In the genomic region with DNA sequence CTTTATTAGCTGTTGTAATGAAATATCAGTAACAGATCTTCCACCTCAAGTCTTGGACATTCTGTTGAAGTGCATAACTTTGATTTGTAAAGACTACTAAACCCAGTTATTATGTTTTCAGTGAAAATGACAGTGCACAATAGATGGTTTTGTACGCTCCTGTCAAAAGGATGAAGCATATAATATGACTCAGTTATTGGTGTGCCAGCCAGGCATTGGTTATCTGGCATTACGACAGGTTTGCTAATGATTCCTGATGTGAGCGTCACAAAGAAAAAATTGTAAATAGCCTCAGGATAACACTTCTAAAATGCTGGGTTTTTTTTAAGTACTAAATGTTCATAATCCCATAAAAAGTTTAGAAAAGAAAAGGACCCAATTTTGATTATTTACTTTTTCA, we compare ENCODE assay signal across 22 cellular contexts.
DNase-seq lines count a peak whose midpoint lies in the region; ATAC-seq and TF ChIP-seq lines count a peak whose summit lies in the region.
"Had no signal": no experiment of that assay in that cellular context is flagged by ENCODE, and none has a peak within 500 bp of the region (broad histone marks: within the 10 kb centered on the region; RNA-seq: fewer than 3 reads in every experiment).

No MANE protein-coding gene starts in this region.

- H3K27ac ChIP-seq in mammary epithelial cell (ENCODE audit: insufficient read depth, low read depth, low read length) (peak overlapping the region; percentile 36), mesenchymal stem cell (ENCODE audit: low read length, poor library complexity, severe bottlenecking) (no peak overlapping the region)
- H3K27ac ChIP-seq: KMS-11, lower lobe of right lung, testis, uterus had no signal

- H3K4me2 ChIP-seq in mammary epithelial cell (ENCODE audit: insufficient read depth, low read depth, low read length) (peak overlapping the region; percentile 34), mesenchymal stem cell (ENCODE audit: low read length, poor library complexity, severe bottlenecking) (no peak overlapping the region)
- H3K4me2 ChIP-seq: KMS-11 had no signal

- no peak overlapping the region for H2BK120ac ChIP-seq in mesenchymal stem cell (ENCODE audit: low read depth, low read length)

- BruUV-seq in mammary epithelial cell (replicated peaks; lab: Mats Ljungman, UMichigan), result no TSS peak

- no peak overlapping the region for H4K91ac ChIP-seq in mesenchymal stem cell (ENCODE audit: low read length)

- no peak overlapping the region for H2BK5ac ChIP-seq in mesenchymal stem cell (ENCODE audit: low read depth, low read length, poor library complexity, severe bottlenecking)

- H2BK12ac ChIP-seq in mesenchymal stem cell (ENCODE audit: low read length in 2 of 2), result no peak overlapping the region

- no peak for TF ChIP-seq CTCF in mammary epithelial cell (conservative IDR thresholded peaks at IDR 0.05 in 1 of 2, IDR thresholded peaks at IDR 0.05 in 1 of 2; ENCODE audit: extremely low read depth in 1 of 2, insufficient read depth in 1 of 2, low read depth in 1 of 2, low read length in 2 of 2)

- in situ Hi-C loops in mammary epithelial cell (cut with MboI; ENCODE audit: low sequenced_read_pairs in 2 of 2), result no loop called here

- peaks cover 6% of the 10 kb centered on the region for H3K79me1 ChIP-seq in mesenchymal stem cell (replicated peaks; ENCODE audit: low read length, poor library complexity, severe bottlenecking)

- no peak overlapping the region for H3K18ac ChIP-seq in mesenchymal stem cell (ENCODE audit: low read depth in 1 of 2, low read length in 2 of 2)

- no peak overlapping the region for H3K9ac ChIP-seq in mammary epithelial cell (ENCODE audit: insufficient read depth, low read length)
- peak overlapping the region; percentile 62 for H3K9ac ChIP-seq in mesenchymal stem cell (ENCODE audit: low read length)
- H3K9ac ChIP-seq: KMS-11 had no signal

- no peak overlapping the region for H3K4ac ChIP-seq in mesenchymal stem cell (ENCODE audit: low read depth in 1 of 2, low read length in 2 of 2)

- ATAC-seq in HG02840 (IDR thresholded peaks at IDR 0.05; ENCODE audit: low FRiP score, unreplicated experiment), result no peak
- ATAC-seq: activated CD4-positive, CD25-positive, alpha-beta regulatory T cell treated with anti-CD3 and anti-CD28 coated beads, Interleukin-2, amount 50 U/mL, for 24 hours; activated CD8-positive, alpha-beta T cell treated with anti-CD3 and anti-CD28 coated beads for 36 hours; GM12878; lower lobe of right lung had no signal

- H3K79me2 ChIP-seq in mammary epithelial cell (ENCODE audit: insufficient read depth, low read length), result peaks cover 13% of the 10 kb centered on the region

- H3K4me1 ChIP-seq in mammary epithelial cell (ENCODE audit: insufficient read depth, low read length) (peaks cover 18% of the 10 kb centered on the region), mesenchymal stem cell (ENCODE audit: control insufficient read depth, insufficient read depth, low read depth, low read length) (peaks cover 2% of the 10 kb centered on the region)
- H3K4me1 ChIP-seq: lower lobe of right lung, testis, uterus had no signal

- H3K14ac ChIP-seq in mesenchymal stem cell (ENCODE audit: low read length in 2 of 2), result no peak overlapping the region

- H3K9me3 ChIP-seq in mammary epithelial cell (replicated peaks; ENCODE audit: insufficient read depth, low read length) (no peaks in the 10 kb centered on the region), mesenchymal stem cell (ENCODE audit: control insufficient read depth, low read length) (no peaks in the 10 kb centered on the region)
- H3K9me3 ChIP-seq: lower lobe of right lung, testis, uterus had no signal

- intact Hi-C loops in mammary epithelial cell (cut with micrococcal nuclease), result no loop called here

- no peak overlapping the region for H2AFZ ChIP-seq in mammary epithelial cell (ENCODE audit: low read depth, low read length)
- no peak overlapping the region for H2AFZ ChIP-seq in mesenchymal stem cell (ENCODE audit: low read depth, low read length)

- DNase-seq in EH (ENCODE audit: low read depth), result peak; percentile 69
- peak; percentile 76 for DNase-seq in NCI-H446 treated with DMSO at 0.1 percent for 48 hours (lab: John Stamatoyannopoulos, UW)
- DNase-seq in mammary epithelial cell, result peak; percentile 84
- DNase-seq in mesenchymal stem cell, result no peak
- DNase-seq in activated CD4-positive, alpha-beta T cell treated with anti-CD3 and anti-CD28 coated beads for 1 hour, result no peak
- no peak for DNase-seq in dermis blood vessel endothelial cell
- no peak for DNase-seq in COR-L47 (lab: John Stamatoyannopoulos, UW)
- DNase-seq: activated CD8-positive, alpha-beta T cell treated with anti-CD3 and anti-CD28 coated beads for 36 hours; activated gamma-delta T cell treated with Interleukin-2 at 50 U/mL for 16 hours; lower lobe of right lung; NCI-H1092; NCI-H2029; small intestine; stimulated activated CD4-positive, alpha-beta T cell treated with anti-CD3 and anti-CD28 coated beads, Interleukin-2, amount 100 ng/mL, for 48 hours; stimulated activated naive CD4-positive, alpha-beta T cell; SW 1271; testis; uterus had no signal

- CTCF ChIA-PET in mammary epithelial cell (lab: Charles Lee; ENCODE audit: low non-redundant PET), result interaction anchor here (0.7 kb wide), 1 partner anchor 137 kb away, joined by 3 read pairs; no protein-coding TSS in a partner anchor

- no peaks in the 10 kb centered on the region for H3K27me3 ChIP-seq in mammary epithelial cell (ENCODE audit: insufficient read depth, low read length)
- H3K27me3 ChIP-seq in mesenchymal stem cell (ENCODE audit: control insufficient read depth in 1 of 2, insufficient read depth in 1 of 2, low read length in 2 of 2), result no peaks in the 10 kb centered on the region
- H3K27me3 ChIP-seq: testis, uterus had no signal

- no peak overlapping the region for H3K23ac ChIP-seq in mesenchymal stem cell (ENCODE audit: low read length in 2 of 2)

- dilution Hi-C loops in mammary epithelial cell (cut with HindIII; ENCODE audit: low sequenced_read_pairs), result no loop called here

- H3K36me3 ChIP-seq in mammary epithelial cell (ENCODE audit: insufficient read depth, low read length) (no peaks in the 10 kb centered on the region), mesenchymal stem cell (ENCODE audit: control insufficient read depth in 1 of 2, insufficient read depth in 2 of 2, low read depth in 1 of 2, low read length in 2 of 2) (no peaks in the 10 kb centered on the region)
- H3K36me3 ChIP-seq: lower lobe of right lung, uterus had no signal

- WGBS in mammary epithelial cell (ENCODE audit: low coverage, missing lambda C conversion rate), result 0% methylated on average over 3 of the region's 3 CpGs
- 63% methylated on average over 1 of the region's 3 CpGs for WGBS in mesenchymal stem cell

- H3K4me3 ChIP-seq in mammary epithelial cell (replicated peaks in 1 of 3; ENCODE audit: insufficient read depth in 1 of 3, low read depth in 2 of 3, low read length in 3 of 3), result no peak overlapping the region
- no peak overlapping the region for H3K4me3 ChIP-seq in mesenchymal stem cell (ENCODE audit: insufficient read depth in 1 of 2, low read depth in 1 of 2, low read length in 2 of 2)
- H3K4me3 ChIP-seq: GM12878, lower lobe of right lung, testis, uterus had no signal

- H4K20me1 ChIP-seq in mammary epithelial cell (ENCODE audit: insufficient read depth, low read length), result no peaks in the 10 kb centered on the region

- H2AK5ac ChIP-seq in mesenchymal stem cell (ENCODE audit: low read length, severe bottlenecking), result no peak overlapping the region

- no peak overlapping the region for H2BK15ac ChIP-seq in mesenchymal stem cell (ENCODE audit: low read depth, poor library complexity, severe bottlenecking)

- H4K8ac ChIP-seq in mesenchymal stem cell (ENCODE audit: low read length), result no peak overlapping the region

Comparison
In these comparisons a context has a peak if more than half of its experiments do, and no peak if none do; other contexts are left out.
1. DNase-seq: peak in EH (single experiment), NCI-H446 treated with DMSO at 0.1 percent for 48 hours (single experiment) and mammary epithelial cell (single experiment); none in mesenchymal stem cell (single experiment), activated CD4-positive, alpha-beta T cell treated with anti-CD3 and anti-CD28 coated beads for 1 hour (single experiment), dermis blood vessel endothelial cell (single experiment) and COR-L47 (single experiment).